1 cellular context compared by ENCODE assay signal in genomic region chr12:2689879-2690278, GRCh38.
TF ChIP-seq lines count a peak whose summit lies in the region.

No MANE protein-coding gene starts in this region.

TF ChIP-seq in WTC11, 78 proteins besides CTCF, POLR2A, EP300 and RAD21 (continued from another document):
- TF ChIP-seq AR (CRISPR knock-in tag; IDR thresholded peaks at IDR 0.05), result no peak
- no peak for TF ChIP-seq ZNF138 (CRISPR knock-in tag; conservative IDR thresholded peaks at IDR 0.05)
- TF ChIP-seq USF1 (CRISPR knock-in tag; IDR thresholded peaks at IDR 0.05), result no peak
- no peak for TF ChIP-seq RELA (CRISPR knock-in tag; IDR thresholded peaks at IDR 0.05; ENCODE audit: borderline replicate concordance)
- TF ChIP-seq JUN (CRISPR knock-in tag; IDR thresholded peaks at IDR 0.05), result no peak
- TF ChIP-seq ZNF512 (CRISPR knock-in tag; IDR thresholded peaks at IDR 0.05; ENCODE audit: borderline replicate concordance), result no peak
- TF ChIP-seq NR2C2 (CRISPR knock-in tag; IDR thresholded peaks at IDR 0.05), result no peak
- TF ChIP-seq FOXJ3 (CRISPR knock-in tag; IDR thresholded peaks at IDR 0.05; ENCODE audit: borderline replicate concordance), result no peak
- no peak for TF ChIP-seq RORB (CRISPR knock-in tag; IDR thresholded peaks at IDR 0.05)
- no peak for TF ChIP-seq E2F4 (CRISPR knock-in tag; IDR thresholded peaks at IDR 0.05; ENCODE audit: borderline replicate concordance, low read depth)
- no peak for TF ChIP-seq ELF4 (CRISPR knock-in tag; IDR thresholded peaks at IDR 0.05; ENCODE audit: low read depth)
